1 cellular context compared by ENCODE assay signal in genomic region chr17:81003711-81004335, GRCh38.
TF ChIP-seq lines count a peak whose summit lies in the region.

No MANE protein-coding gene starts in this region.

TF ChIP-seq in K562, 482 proteins besides CTCF, POLR2A, EP300 and RAD21 (continued from another document and continues in another):
- no peak for TF ChIP-seq ZNF407 (IDR thresholded peaks at IDR 0.05; ENCODE audit: low read depth)
- no peak for TF ChIP-seq E2F3 (CRISPR knock-in tag; IDR thresholded peaks at IDR 0.05)
- no peak for TF ChIP-seq RBFOX2 (IDR thresholded peaks at IDR 0.05; ENCODE audit: low read depth, low read length)
- no peak for TF ChIP-seq DNMT1 (IDR thresholded peaks at IDR 0.05)
- no peak for TF ChIP-seq BRD4 (IDR thresholded peaks at IDR 0.05)
- no peak for TF ChIP-seq NFIC (IDR thresholded peaks at IDR 0.05)
- no peak for TF ChIP-seq IFI16 (CRISPR knock-in tag; IDR thresholded peaks at IDR 0.05)
- no peak for TF ChIP-seq ZFP30 (CRISPR knock-in tag; IDR thresholded peaks at IDR 0.05; ENCODE audit: borderline replicate concordance)
- peak; percentile 1 for TF ChIP-seq FIP1L1 (IDR thresholded peaks at IDR 0.05; ENCODE audit: low read depth, low read length, poor library complexity, severe bottlenecking)
- no peak; the same call in 1 of the 2 replicates for TF ChIP-seq PHF8 (IDR thresholded peaks at IDR 0.05; ENCODE audit: borderline replicate concordance, low read length)
- no peak for TF ChIP-seq ZBTB1 (CRISPR knock-in tag; IDR thresholded peaks at IDR 0.05; ENCODE audit: borderline replicate concordance, low read depth)
- no peak for TF ChIP-seq SMARCA5 (IDR thresholded peaks at IDR 0.05)
- TF ChIP-seq ZSCAN32 (CRISPR knock-in tag; IDR thresholded peaks at IDR 0.05), result no peak
- no peak for TF ChIP-seq MXI1 (IDR thresholded peaks at IDR 0.05; ENCODE audit: low read depth, low read length)
- TF ChIP-seq CREM (IDR thresholded peaks at IDR 0.05; ENCODE audit: low read depth), result no peak
- no peak for TF ChIP-seq ZBTB7A (IDR thresholded peaks at IDR 0.05; ENCODE audit: borderline replicate concordance, control insufficient read depth, low read depth, low read length)
- no peak for TF ChIP-seq E2F5 (CRISPR knock-in tag; IDR thresholded peaks at IDR 0.05)
- TF ChIP-seq CCAR2 (IDR thresholded peaks at IDR 0.05; ENCODE audit: low read depth, low read length), result no peak
- TF ChIP-seq ZC3H8 (IDR thresholded peaks at IDR 0.05), result no peak
- no peak for TF ChIP-seq TCFL5 (CRISPR knock-in tag; conservative IDR thresholded peaks at IDR 0.05)
- no peak for TF ChIP-seq E4F1 (CRISPR knock-in tag; IDR thresholded peaks at IDR 0.05; ENCODE audit: borderline replicate concordance)
- no peak for TF ChIP-seq NR3C1 (CRISPR knock-in tag; IDR thresholded peaks at IDR 0.05)
- no peak for TF ChIP-seq ETV5 (CRISPR knock-in tag; IDR thresholded peaks at IDR 0.05; ENCODE audit: low read depth)
- no peak for TF ChIP-seq ZNF277 (CRISPR knock-in tag; IDR thresholded peaks at IDR 0.05; ENCODE audit: borderline replicate concordance)
- no peak for TF ChIP-seq STAT6 (CRISPR knock-in tag; IDR thresholded peaks at IDR 0.05)
- TF ChIP-seq CEBPG (CRISPR knock-in tag; IDR thresholded peaks at IDR 0.05), result no peak
- TF ChIP-seq CEBPG (tag; conservative IDR thresholded peaks at IDR 0.05 in 1 of 2, IDR thresholded peaks at IDR 0.05 in 1 of 2), result no peak
- TF ChIP-seq SMARCC2 (IDR thresholded peaks at IDR 0.05; ENCODE audit: low read depth), result no peak
- no peak for TF ChIP-seq E2F4 (CRISPR knock-in tag; IDR thresholded peaks at IDR 0.05; ENCODE audit: low read depth)
- TF ChIP-seq ATF7 (IDR thresholded peaks at IDR 0.05), result no peak
- no peak for TF ChIP-seq ZNF175 (CRISPR knock-in tag; IDR thresholded peaks at IDR 0.05; ENCODE audit: low read depth)
- TF ChIP-seq ZNF639 (CRISPR knock-in tag; conservative IDR thresholded peaks at IDR 0.05 in 1 of 2, IDR thresholded peaks at IDR 0.05 in 1 of 2), result no peak
- TF ChIP-seq ZFX (CRISPR knock-in tag; IDR thresholded peaks at IDR 0.05), result no peak
- no peak for TF ChIP-seq KHSRP (IDR thresholded peaks at IDR 0.05)
- no peak for TF ChIP-seq NONO (IDR thresholded peaks at IDR 0.05; ENCODE audit: low read depth in 2 of 2, low read length in 1 of 2)
- TF ChIP-seq ELF1 (tag; IDR thresholded peaks at IDR 0.05), result no peak
- TF ChIP-seq ZNF518B (CRISPR knock-in tag; IDR thresholded peaks at IDR 0.05), result no peak
- TF ChIP-seq RBM17 (IDR thresholded peaks at IDR 0.05; ENCODE audit: borderline replicate concordance, low read depth, low read length), result no peak
- TF ChIP-seq ZNF384 (IDR thresholded peaks at IDR 0.05; ENCODE audit: low read depth, low read length), result no peak
- TF ChIP-seq ZBTB9 (CRISPR knock-in tag; IDR thresholded peaks at IDR 0.05), result no peak
- TF ChIP-seq PPARD (CRISPR knock-in tag; IDR thresholded peaks at IDR 0.05), result no peak
